In genomic region chrX:95974885-95975284, GRCh38 we compare ENCODE assay signal across 1 cellular context.
TF ChIP-seq lines count a peak whose summit lies in the region.

No MANE protein-coding gene starts in this region.

TF ChIP-seq in HepG2, 621 proteins besides CTCF, POLR2A, EP300 and RAD21 (continued from another document):
- TF ChIP-seq, protein P1, sequence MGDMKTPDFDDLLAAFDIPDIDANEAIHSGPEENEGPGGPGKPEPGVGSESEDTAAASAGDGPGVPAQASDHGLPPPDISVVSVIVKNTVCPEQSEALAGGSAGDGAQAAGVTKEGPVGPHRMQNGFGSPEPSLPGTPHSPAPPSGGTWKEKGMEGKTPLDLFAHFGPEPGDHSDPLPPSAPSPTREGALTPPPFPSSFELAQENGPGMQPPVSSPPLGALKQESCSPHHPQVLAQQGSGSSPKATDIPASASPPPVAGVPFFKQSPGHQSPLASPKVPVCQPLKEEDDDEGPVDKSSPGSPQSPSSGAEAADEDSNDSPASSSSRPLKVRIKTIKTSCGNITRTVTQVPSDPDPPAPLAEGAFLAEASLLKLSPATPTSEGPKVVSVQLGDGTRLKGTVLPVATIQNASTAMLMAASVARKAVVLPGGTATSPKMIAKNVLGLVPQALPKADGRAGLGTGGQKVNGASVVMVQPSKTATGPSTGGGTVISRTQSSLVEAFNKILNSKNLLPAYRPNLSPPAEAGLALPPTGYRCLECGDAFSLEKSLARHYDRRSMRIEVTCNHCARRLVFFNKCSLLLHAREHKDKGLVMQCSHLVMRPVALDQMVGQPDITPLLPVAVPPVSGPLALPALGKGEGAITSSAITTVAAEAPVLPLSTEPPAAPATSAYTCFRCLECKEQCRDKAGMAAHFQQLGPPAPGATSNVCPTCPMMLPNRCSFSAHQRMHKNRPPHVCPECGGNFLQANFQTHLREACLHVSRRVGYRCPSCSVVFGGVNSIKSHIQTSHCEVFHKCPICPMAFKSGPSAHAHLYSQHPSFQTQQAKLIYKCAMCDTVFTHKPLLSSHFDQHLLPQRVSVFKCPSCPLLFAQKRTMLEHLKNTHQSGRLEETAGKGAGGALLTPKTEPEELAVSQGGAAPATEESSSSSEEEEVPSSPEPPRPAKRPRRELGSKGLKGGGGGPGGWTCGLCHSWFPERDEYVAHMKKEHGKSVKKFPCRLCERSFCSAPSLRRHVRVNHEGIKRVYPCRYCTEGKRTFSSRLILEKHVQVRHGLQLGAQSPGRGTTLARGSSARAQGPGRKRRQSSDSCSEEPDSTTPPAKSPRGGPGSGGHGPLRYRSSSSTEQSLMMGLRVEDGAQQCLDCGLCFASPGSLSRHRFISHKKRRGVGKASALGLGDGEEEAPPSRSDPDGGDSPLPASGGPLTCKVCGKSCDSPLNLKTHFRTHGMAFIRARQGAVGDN (CRISPR knock-in tag; IDR thresholded peaks at IDR 0.05), result no peak
- no peak for TF ChIP-seq CSRNP1 (CRISPR knock-in tag; IDR thresholded peaks at IDR 0.05)
